In the genomic region with DNA sequence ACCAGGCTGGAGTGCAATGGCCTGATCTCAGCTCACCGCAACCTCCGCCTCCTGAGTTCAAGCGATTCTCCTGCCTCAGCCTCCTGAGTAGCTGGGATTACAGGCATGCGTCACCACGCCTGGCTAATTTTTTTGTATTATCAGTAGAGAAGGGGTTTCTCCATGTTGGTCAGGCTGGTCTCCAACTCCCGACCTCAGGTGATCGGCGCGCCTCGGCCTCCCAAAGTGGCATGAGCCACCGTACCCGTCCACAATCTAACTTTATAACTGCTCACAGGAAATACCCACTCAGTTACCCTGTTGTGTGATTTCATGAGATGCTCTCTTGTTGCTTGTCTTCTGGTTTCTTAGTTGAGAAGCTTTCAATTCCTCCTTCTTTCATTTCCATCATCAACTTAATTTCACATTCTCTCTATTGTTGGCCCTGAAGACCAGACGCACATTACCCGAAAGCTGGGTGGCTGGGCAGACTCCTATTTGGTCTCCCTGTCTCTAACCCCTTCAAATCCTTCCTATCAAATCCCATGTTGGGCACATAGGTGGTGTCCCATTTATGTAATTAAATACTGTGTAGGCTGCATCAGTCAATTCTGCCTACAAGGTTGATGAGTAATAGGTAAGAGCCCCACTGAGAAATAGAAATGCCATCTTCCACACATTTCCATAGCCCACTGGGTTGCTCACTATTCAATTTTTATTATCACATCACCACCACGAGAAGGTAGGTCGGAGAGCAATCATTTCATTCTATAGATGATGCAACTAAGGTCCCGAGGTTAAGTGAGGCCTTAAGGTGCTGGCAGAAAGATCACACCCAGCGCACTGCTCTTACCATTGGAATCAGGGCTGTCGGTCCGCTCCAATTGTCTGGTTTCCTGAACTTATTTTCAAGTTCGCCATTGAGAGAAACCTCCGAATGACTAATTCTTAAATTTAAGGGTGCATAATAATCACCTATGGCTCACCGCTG, we compare ENCODE assay signal across 8 cellular contexts. TPM values are rescaled to one million over a fixed set of nuclear protein-coding genes. Genes with fewer than 3 reads are reported as not detected.
DNase-seq lines count a peak whose midpoint lies in the region; ATAC-seq and TF ChIP-seq lines count a peak whose summit lies in the region.

No MANE protein-coding gene starts in this region.

- H3K9me3 Mint-ChIP-seq in natural killer cell treated with Interleukin-12 subunit alpha and Interleukin-12 subunit beta and Interleukin-15 and Interleukin-18, amount 100 ng/mL, for 72 hours = no peaks in the 10 kb centered on the region

- TF ChIP-seq CTCF in RWPE2 (IDR thresholded peaks at IDR 0.05; ENCODE audit: poor library complexity, severe bottlenecking) = no peak

- H3K27me3 ChIP-seq in RWPE2 (ENCODE audit: insufficient read depth, poor library complexity, severe bottlenecking) (no peaks in the 10 kb centered on the region), duodenal mucosa (ENCODE audit: control insufficient read depth in 1 of 2, insufficient read depth in 2 of 2, low read length in 2 of 2) (no peaks in the 10 kb centered on the region)

- H3K4me1 ChIP-seq in RWPE2 (ENCODE audit: insufficient read depth, poor library complexity, severe bottlenecking) = no peaks in the 10 kb centered on the region
- H3K4me1 ChIP-seq in duodenal mucosa (ENCODE audit: control insufficient read depth in 1 of 2, insufficient read depth in 2 of 2, low read length in 2 of 2) = peaks cover 11 to 29% of the 10 kb centered on the region in 2 donors

- peak overlapping the region; percentile 91 to 98 for H3K27ac Mint-ChIP-seq in natural killer cell treated with Interleukin-12 subunit alpha and Interleukin-12 subunit beta and Interleukin-15 and Interleukin-18, amount 100 ng/mL, for 72 hours

- no peaks in the 10 kb centered on the region for H3K9me3 ChIP-seq in RWPE2 (ENCODE audit: severe bottlenecking)
- H3K9me3 ChIP-seq in duodenal mucosa (ENCODE audit: control insufficient read depth in 1 of 2, low read length in 2 of 2) = no peaks in the 10 kb centered on the region

- ATAC-seq in GM19455 (IDR thresholded peaks at IDR 0.05; ENCODE audit: unreplicated experiment) = peak; percentile 2
- no peak for ATAC-seq in RWPE2 (ENCODE audit: low read depth)
- ATAC-seq in natural killer cell treated with Interleukin-12 subunit alpha and Interleukin-12 subunit beta and Interleukin-15 and Interleukin-18, amount 100 ng/mL, for 72 hours = peak in 1 of 2 donors; percentile 14
- ATAC-seq in HG02973 (IDR thresholded peaks at IDR 0.05; ENCODE audit: unreplicated experiment) = no peak
- no peak for ATAC-seq in GM19328 (IDR thresholded peaks at IDR 0.05; ENCODE audit: unreplicated experiment)

- H3K4me1 Mint-ChIP-seq in natural killer cell treated with Interleukin-12 subunit alpha and Interleukin-12 subunit beta and Interleukin-15 and Interleukin-18, amount 100 ng/mL, for 72 hours (ENCODE audit: low read depth in 2 of 2) = peaks cover 21 to 32% of the 10 kb centered on the region in 2 donors

- H3K36me3 ChIP-seq in RWPE2 (ENCODE audit: low read depth) (peaks cover 52% of the 10 kb centered on the region), duodenal mucosa (ENCODE audit: control insufficient read depth in 1 of 2, insufficient read depth in 2 of 2, low read length in 2 of 2) (peaks cover 22 to 32% of the 10 kb centered on the region in 2 donors)

- H3K4me3 ChIP-seq in RWPE2 (ENCODE audit: severe bottlenecking) = peak overlapping the region; percentile 76
- H3K4me3 ChIP-seq in duodenal mucosa (ENCODE audit: low read depth in 1 of 2, low read length in 2 of 2) = peak overlapping the region; percentile 92 to 98

- peak overlapping the region; percentile 96 for H3K4me3 Mint-ChIP-seq in natural killer cell treated with Interleukin-12 subunit alpha and Interleukin-12 subunit beta and Interleukin-15 and Interleukin-18, amount 100 ng/mL, for 72 hours

- H3K27me3 Mint-ChIP-seq in natural killer cell treated with Interleukin-12 subunit alpha and Interleukin-12 subunit beta and Interleukin-15 and Interleukin-18, amount 100 ng/mL, for 72 hours = no peaks in the 10 kb centered on the region

- peak overlapping the region; percentile 40 for H3K27ac ChIP-seq in RWPE2 (ENCODE audit: poor library complexity, severe bottlenecking)
- peak overlapping the region; percentile 79 for H3K27ac ChIP-seq in duodenal mucosa (ENCODE audit: low read depth, low read length)

- H3K36me3 Mint-ChIP-seq in natural killer cell treated with Interleukin-12 subunit alpha and Interleukin-12 subunit beta and Interleukin-15 and Interleukin-18, amount 100 ng/mL, for 72 hours = peaks cover 31% of the 10 kb centered on the region

- H3K9ac ChIP-seq in duodenal mucosa (ENCODE audit: low read depth in 1 of 2, low read length in 2 of 2) = peak overlapping the region; percentile 74 to 92

- DNase-seq in RWPE2 (ENCODE audit: low spot score) = no peak
- DNase-seq in natural killer cell treated with Interleukin-12 subunit alpha and Interleukin-12 subunit beta and Interleukin-15 and Interleukin-18, amount 100 ng/mL, for 72 hours (ENCODE audit: low spot score) = no peak
- no peak for DNase-seq in NCI-H345 treated with DMSO at 0.1 percent for 48 hours (lab: John Stamatoyannopoulos, UW; ENCODE audit: unreplicated experiment)
- DNase-seq in DMS153 treated with DMSO at 0.1 percent for 48 hours (lab: John Stamatoyannopoulos, UW; ENCODE audit: unreplicated experiment) = no peak

RNA-seq across cellular contexts. Expression of gene GSTO2, which starts 1.0 kb away (rescaled TPM):
- total RNA-seq in natural killer cell treated with Interleukin-12 subunit alpha and Interleukin-12 subunit beta and Interleukin-15 and Interleukin-18, amount 100 ng/mL, for 72 hours = under 1 TPM; 0.53 to 0.93 TPM

RNA-seq across cellular contexts. Expression of gene GSTO1, which starts 13.3 kb away (rescaled TPM):
- 100 to 1,000 TPM; 101 to 111 TPM for total RNA-seq in natural killer cell treated with Interleukin-12 subunit alpha and Interleukin-12 subunit beta and Interleukin-15 and Interleukin-18, amount 100 ng/mL, for 72 hours

RNA-seq across cellular contexts. Expression of gene CFAP43, which starts 35.8 kb away (rescaled TPM):
- total RNA-seq in natural killer cell treated with Interleukin-12 subunit alpha and Interleukin-12 subunit beta and Interleukin-15 and Interleukin-18, amount 100 ng/mL, for 72 hours = not detected
